ENCODE assay signal across 9 cellular contexts in genomic region chr17:69609495-69610315, GRCh38.
DNase-seq lines count a peak whose midpoint lies in the region; ATAC-seq, FAIRE-seq and TF ChIP-seq lines count a peak whose summit lies in the region.
"Had no signal": no experiment of that assay in that cellular context is flagged by ENCODE, and none has a peak within 500 bp of the region (broad histone marks: within the 10 kb centered on the region; RNA-seq: fewer than 3 reads in every experiment).

No MANE protein-coding gene starts in this region.

- H2BK15ac ChIP-seq in mesendoderm (replicated peaks; ENCODE audit: low read depth), result no peak overlapping the region

- DNase-seq in Daoy (ENCODE audit: low read depth) (peak; percentile 14), MV-4-11 (lab: John Stamatoyannopoulos, UW) (peak; percentile 82), bronchial epithelial cell (ENCODE audit: low read depth) (peak; percentile 35), mesendoderm (peak; percentile 50), NCI-H510A treated with DMSO at 0.1 percent for 48 hours (lab: John Stamatoyannopoulos, UW) (no peak), NCI-H774 (lab: John Stamatoyannopoulos, UW) (no peak), KG1 (lab: John Stamatoyannopoulos, UW) (no peak)
- DNase-seq: naive B cell had no signal

- H3K23ac ChIP-seq in mesendoderm (ENCODE audit: low read length), result no peak overlapping the region

- H3K9ac ChIP-seq in mesendoderm (ENCODE audit: low read length), result no peak overlapping the region

- H3K79me2 ChIP-seq in mesendoderm (ENCODE audit: control insufficient read depth, insufficient read depth, low read length), result no peaks in the 10 kb centered on the region

- no peak overlapping the region for H4K8ac ChIP-seq in mesendoderm (ENCODE audit: low read depth, low read length)

- no peak overlapping the region for H3K18ac ChIP-seq in mesendoderm (ENCODE audit: low read length)

- H3K4me3 ChIP-seq in bronchial epithelial cell (ENCODE audit: low read depth, low read length), result no peak overlapping the region
- H3K4me3 ChIP-seq in mesendoderm (ENCODE audit: low read length), result no peak overlapping the region

- no peak overlapping the region for H3K56ac ChIP-seq in mesendoderm (ENCODE audit: low read length)

- H2AK5ac ChIP-seq in mesendoderm (ENCODE audit: low read length), result no peak overlapping the region

- no peak overlapping the region for H2BK5ac ChIP-seq in mesendoderm (ENCODE audit: low read length)

- no peak for ATAC-seq in GM18870 (IDR thresholded peaks at IDR 0.05; ENCODE audit: unreplicated experiment)

- no peaks in the 10 kb centered on the region for H3K79me1 ChIP-seq in mesendoderm (ENCODE audit: low read length)

- no peak overlapping the region for H3K27ac ChIP-seq in mesendoderm (ENCODE audit: low read depth, low read length)

- no CpG with 5 or more reads among the region's 6 CpGs for WGBS in mesendoderm (ENCODE audit: extremely low coverage, insufficient coverage, low lambda C conversion rate)

- H3K27me3 ChIP-seq in bronchial epithelial cell (ENCODE audit: control insufficient read depth, insufficient read depth, low read length), result no peaks in the 10 kb centered on the region
- H3K27me3 ChIP-seq in mesendoderm (ENCODE audit: insufficient read depth, low read length, poor library complexity), result no peaks in the 10 kb centered on the region

- peak; percentile 64 for TF ChIP-seq CTCF in bronchial epithelial cell (IDR thresholded peaks at IDR 0.05; ENCODE audit: insufficient read depth, low read length, severe bottlenecking)

- FAIRE-seq in bronchial epithelial cell (lab: Jason Lieb, UNC), result no peak

- no peak overlapping the region for H3K4me2 ChIP-seq in mesendoderm (ENCODE audit: low read length)

- H3K4me1 ChIP-seq in mesendoderm (ENCODE audit: control insufficient read depth, low read depth, low read length), result no peaks in the 10 kb centered on the region

- H3K4ac ChIP-seq in mesendoderm (ENCODE audit: low read depth, low read length), result no peak overlapping the region

- H4K5ac ChIP-seq in mesendoderm (ENCODE audit: low read length), result no peak overlapping the region

- H2BK120ac ChIP-seq in mesendoderm (ENCODE audit: low read depth, low read length), result no peak overlapping the region

- H3K36me3 ChIP-seq in bronchial epithelial cell (ENCODE audit: control insufficient read depth, insufficient read depth, low read length) (no peaks in the 10 kb centered on the region), mesendoderm (ENCODE audit: control insufficient read depth, insufficient read depth, low read length) (no peaks in the 10 kb centered on the region)

Comparison
In these comparisons a context has a peak if more than half of its experiments do, and no peak if none do; other contexts are left out.
1. DNase-seq: peak in Daoy (single experiment), MV-4-11 (single experiment), bronchial epithelial cell (single experiment) and mesendoderm (single experiment); none in NCI-H510A treated with DMSO at 0.1 percent for 48 hours (single experiment), NCI-H774 (single experiment) and KG1 (single experiment).